ENCODE assay signal across 16 cellular contexts in the genomic region with DNA sequence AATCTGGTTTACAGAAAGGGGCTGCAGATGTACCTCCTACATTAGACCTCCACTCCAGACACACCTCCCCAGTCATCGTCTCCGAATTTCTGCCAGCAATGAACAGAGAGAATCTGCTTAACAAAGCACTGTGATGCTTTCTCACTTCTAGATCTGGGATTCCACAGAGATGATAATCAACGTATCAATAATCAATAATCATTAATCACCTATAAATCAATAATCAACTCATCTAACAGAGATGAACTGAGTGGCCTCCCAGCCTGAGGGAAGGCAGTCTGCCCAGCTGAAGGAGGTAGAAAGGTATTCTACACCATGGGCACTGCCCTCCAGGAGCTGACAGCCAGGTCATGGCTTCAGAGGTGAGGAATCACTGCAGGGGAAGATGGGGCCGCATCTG.
DNase-seq lines count a peak whose midpoint lies in the region; ATAC-seq and TF ChIP-seq lines count a peak whose summit lies in the region.
"Had no signal": no experiment of that assay in that cellular context is flagged by ENCODE, and none has a peak within 500 bp of the region (broad histone marks: within the 10 kb centered on the region; RNA-seq: fewer than 3 reads in every experiment).

No MANE protein-coding gene starts in this region.

- H3K27me3 ChIP-seq in esophagus muscularis mucosa = peaks cover 0 to 19% (median 0%) of the 10 kb centered on the region in 4 donors
- H3K27me3 ChIP-seq: BLaER1 treated with 17β-estradiol and CSF1 and Interleukin-3, amounts not matched to agents 10 nM and 100 nM had no signal

- H3K4me3 ChIP-seq in esophagus muscularis mucosa = no peak overlapping the region
- H3K4me3 ChIP-seq: A549; BLaER1 treated with 17β-estradiol and CSF1 and Interleukin-3, amounts not matched to agents 10 nM and 100 nM had no signal

- H3K27ac Mint-ChIP-seq in stimulated activated naive CD8-positive, alpha-beta T cell treated with anti-CD3 and anti-CD28 coated beads, Interleukin-15, amount 100 ng/mL, for 72 hours = no peak overlapping the region
- H3K27ac Mint-ChIP-seq: B cell; CD4-positive, alpha-beta T cell; CD8-positive, alpha-beta T cell had no signal

- peaks cover 9 to 31% of the 10 kb centered on the region in 2 donors for H3K9me3 Mint-ChIP-seq in stimulated activated naive CD8-positive, alpha-beta T cell treated with anti-CD3 and anti-CD28 coated beads, Interleukin-15, amount 100 ng/mL, for 72 hours

- TF ChIP-seq EP300 in esophagus muscularis mucosa (IDR thresholded peaks at IDR 0.05) = no peak

- WGBS in esophagus muscularis mucosa = 76% methylated on average over 4 of the region's 4 CpGs

- no peak for TF ChIP-seq CTCF in esophagus muscularis mucosa (IDR thresholded peaks at IDR 0.05)

- H3K27me3 Mint-ChIP-seq in stimulated activated naive CD8-positive, alpha-beta T cell treated with anti-CD3 and anti-CD28 coated beads, Interleukin-15, amount 100 ng/mL, for 72 hours = no peaks in the 10 kb centered on the region
- H3K27me3 Mint-ChIP-seq: B cell; CD4-positive, alpha-beta T cell had no signal

- H3K4me1 ChIP-seq in esophagus muscularis mucosa = no peaks in the 10 kb centered on the region
- H3K4me1 ChIP-seq: A549; BLaER1 treated with 17β-estradiol and CSF1 and Interleukin-3, amounts not matched to agents 10 nM and 100 nM; Caco-2 had no signal

- H3K4me3 Mint-ChIP-seq in stimulated activated naive CD8-positive, alpha-beta T cell treated with anti-CD3 and anti-CD28 coated beads, Interleukin-15, amount 100 ng/mL, for 72 hours = no peak overlapping the region
- H3K4me3 Mint-ChIP-seq: B cell; CD4-positive, alpha-beta T cell; CD8-positive, alpha-beta T cell had no signal

- no peak for TF ChIP-seq POLR2A in esophagus muscularis mucosa (IDR thresholded peaks at IDR 0.05; ENCODE audit: low read depth)

- no peak overlapping the region for H3K27ac ChIP-seq in esophagus muscularis mucosa (replicated peaks in 1 of 4)
- H3K27ac ChIP-seq: 22Rv1; A549; BLaER1 treated with 17β-estradiol and CSF1 and Interleukin-3, amounts not matched to agents 10 nM and 100 nM; C4-2B had no signal

- intact Hi-C loops in esophagus muscularis mucosa (cut with DNase I) = no loop called here

- no peak for DNase-seq in stimulated activated naive CD8-positive, alpha-beta T cell treated with anti-CD3 and anti-CD28 coated beads, Interleukin-15, amount 100 ng/mL, for 72 hours
- no peak for DNase-seq in stimulated activated naive CD8-positive, alpha-beta T cell treated with anti-CD3 and anti-CD28 coated beads, Interleukin-15, Interleukin-2, amounts not matched to agents 100 U/mL and 50 U/mL, for 24 hours
- peak; percentile 75 for DNase-seq in esophagus muscularis mucosa (ENCODE audit: extremely low spot score)
- no peak for DNase-seq in cerebellar cortex (ENCODE audit: low spot score)
- DNase-seq in H4 (ENCODE audit: low spot score) = no peak
- DNase-seq: AML-193; Caco-2; Calu3; CD4-positive, alpha-beta T cell; CD8-positive, alpha-beta T cell; GF-D8 had no signal

- H3K36me3 ChIP-seq in esophagus muscularis mucosa = no peaks in the 10 kb centered on the region
- H3K36me3 ChIP-seq: BLaER1 treated with 17β-estradiol and CSF1 and Interleukin-3, amounts not matched to agents 10 nM and 100 nM had no signal

- ATAC-seq in stimulated activated naive CD8-positive, alpha-beta T cell treated with anti-CD3 and anti-CD28 coated beads, Interleukin-15, amount 100 ng/mL, for 72 hours = peak; percentile 31
- ATAC-seq in stimulated activated naive CD8-positive, alpha-beta T cell treated with anti-CD3 and anti-CD28 coated beads, Interleukin-15, Interleukin-2, amounts not matched to agents 100 U/mL and 50 U/mL, for 24 hours = no peak
- ATAC-seq: A549; CD8-positive, alpha-beta T cell had no signal

- H3K9me3 ChIP-seq in esophagus muscularis mucosa = peaks cover 0 to 4% (median 2%) of the 10 kb centered on the region in 4 donors
- H3K9me3 ChIP-seq: A549, Caco-2 had no signal

- no peaks in the 10 kb centered on the region for H3K4me1 Mint-ChIP-seq in stimulated activated naive CD8-positive, alpha-beta T cell treated with anti-CD3 and anti-CD28 coated beads, Interleukin-15, amount 100 ng/mL, for 72 hours
- H3K4me1 Mint-ChIP-seq: B cell had no signal
